ENCODE assay signal across 9 cellular contexts in the genomic region with DNA sequence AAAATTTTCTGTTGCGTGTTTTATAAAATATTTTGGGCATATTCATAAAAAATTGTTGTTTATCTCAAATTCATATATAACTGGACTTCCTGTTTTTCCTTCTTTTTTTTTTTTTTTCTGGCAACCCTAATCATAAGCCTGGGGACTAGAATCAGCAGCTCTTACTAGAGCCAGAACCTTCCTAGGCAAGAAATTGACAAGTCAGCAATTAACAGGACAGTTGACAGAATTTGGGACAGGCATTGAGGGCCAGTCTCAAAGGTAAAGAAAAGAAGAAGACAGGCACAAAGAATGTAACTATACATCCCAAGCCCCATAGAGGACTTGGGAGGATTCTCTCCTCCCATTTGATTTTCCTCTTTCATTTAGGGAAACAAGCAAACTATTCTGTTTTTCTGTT. TPM values are rescaled to one million over a fixed set of nuclear protein-coding genes. Genes with fewer than 3 reads are reported as not detected.
"Had no signal": no experiment of that assay in that cellular context is flagged by ENCODE, and none has a peak within 500 bp of the region (broad histone marks: within the 10 kb centered on the region; RNA-seq: fewer than 3 reads in every experiment).

No MANE protein-coding gene starts in this region.

- H2AFZ ChIP-seq: GM23338 had no signal

- H3K36me3 ChIP-seq: HAP-1 had no signal

- DNase-seq: H7, HFFc6, Karpas-422, KBM-7 had no signal

- H3K4me3 ChIP-seq: GM23338, HAP-1 had no signal

- H3K9me3 ChIP-seq: HAP-1 had no signal

- H3K4me1 ChIP-seq: HAP-1 had no signal

- ATAC-seq: GM23338, HCT116 had no signal

- H3K9ac ChIP-seq: KMS-11 had no signal

- H3K27ac ChIP-seq: HL-60, KMS-11 had no signal

- H3K4me2 ChIP-seq: GM23338, KMS-11 had no signal

RNA-seq across cellular contexts. Expression of a gene that starts 35.0 kb away (rescaled TPM):
- total RNA-seq: HFFc6 had no signal
